9 cellular contexts compared by ENCODE assay signal in the genomic region with DNA sequence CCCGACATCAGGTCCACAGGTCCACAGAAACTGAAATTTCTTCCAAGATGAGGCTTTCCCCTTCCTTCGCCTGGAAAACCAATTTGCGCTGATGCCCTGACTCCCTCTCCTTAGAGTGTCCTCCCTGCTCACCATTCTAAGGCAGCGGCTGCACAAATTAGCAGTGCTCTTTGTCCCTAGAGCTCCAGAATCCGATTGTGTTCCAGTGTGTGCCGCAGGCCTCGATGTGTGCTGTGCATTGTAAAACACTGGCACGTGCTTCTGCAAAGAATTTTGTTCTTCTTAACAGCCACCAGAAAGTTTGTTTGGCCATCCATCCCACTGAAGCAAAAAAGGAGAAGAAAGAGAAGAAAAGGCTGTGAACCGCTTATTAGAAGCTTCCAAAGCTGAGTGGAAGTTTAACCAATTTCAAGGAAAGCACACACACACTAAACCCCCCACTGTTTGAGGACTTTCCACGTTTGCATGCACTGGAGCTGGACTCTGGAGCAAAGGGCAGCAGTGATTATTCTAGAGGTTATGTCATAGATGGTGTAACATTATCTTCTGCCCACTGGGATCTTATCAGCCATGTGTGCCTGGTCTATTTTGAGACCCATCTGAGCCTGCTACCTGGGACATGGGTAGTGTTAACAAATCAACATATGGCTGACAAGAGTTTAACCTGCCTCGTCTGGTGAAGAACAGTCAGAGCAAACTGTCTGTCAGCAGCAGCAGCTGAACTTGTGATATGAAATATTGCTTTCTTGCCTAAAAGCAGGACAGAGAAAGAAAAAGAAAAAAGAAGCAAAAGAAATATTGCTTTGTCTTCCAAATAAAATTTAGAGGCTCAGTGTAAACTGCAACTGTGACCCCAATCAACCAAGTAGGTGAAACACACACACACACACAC.
DNase-seq lines count a peak whose midpoint lies in the region; ATAC-seq and TF ChIP-seq lines count a peak whose summit lies in the region.
"Had no signal": no experiment of that assay in that cellular context is flagged by ENCODE, and none has a peak within 500 bp of the region (broad histone marks: within the 10 kb centered on the region; RNA-seq: fewer than 3 reads in every experiment).

No MANE protein-coding gene starts in this region.

- TF ChIP-seq POLR2A in right lobe of liver (IDR thresholded peaks at IDR 0.05) = peak; percentile 64
- TF ChIP-seq POLR2A in stomach (IDR thresholded peaks at IDR 0.05) = no peak

- H3K27me3 ChIP-seq in right lobe of liver (no peaks in the 10 kb centered on the region), stomach (no peaks in the 10 kb centered on the region)

- WGBS in right lobe of liver (ENCODE audit: insufficient coverage, low coverage, low lambda C conversion rate, missing lambda C conversion rate) = 32% methylated on average over 11 of the region's 11 CpGs
- WGBS in stomach, 5 donors = 58 to 69% (median 59%) methylated on average over 11 of the region's 11 CpGs

- peak; percentile 71 for DNase-seq in HuH-7 (ENCODE audit: low spot score)
- peak; percentile 43 to 82 (median 60) for DNase-seq in right lobe of liver
- DNase-seq in stomach = no peak
- DNase-seq in cerebellar cortex (ENCODE audit: low spot score) = no peak
- DNase-seq in GDM1 (lab: John Stamatoyannopoulos, UW) = no peak
- DNase-seq: activated T-cell treated with anti-CD3 and anti-CD28 coated beads for 4 hours, NCI-H748 treated with DMSO at 0.1 percent for 48 hours had no signal

- peak overlapping the region; percentile 7 to 47 (median 42) for H3K4me3 ChIP-seq in right lobe of liver
- H3K4me3 ChIP-seq in stomach = no peak overlapping the region

- peaks cover 24% of the 10 kb centered on the region for H3K4me1 Mint-ChIP-seq in brain

- ATAC-seq in right lobe of liver (peak; percentile 89 to 98 (median 92)), HG02852 (IDR thresholded peaks at IDR 0.05; ENCODE audit: unreplicated experiment) (no peak)

- no peak overlapping the region for H3K4me3 Mint-ChIP-seq in brain

- intact Hi-C loops in right lobe of liver (cut with DNase I) (no loop called here), stomach (cut with DNase I; ENCODE audit: low total_unique reads) (no loop called here)

- H3K9me3 Mint-ChIP-seq in brain = peaks cover 0 to 6% (median 0%) of the 10 kb centered on the region in 5 experiments

- H3K36me3 ChIP-seq in right lobe of liver (no peaks in the 10 kb centered on the region), stomach (no peaks in the 10 kb centered on the region)

- peak overlapping the region in 3 of 5 experiments; percentile 47 to 83 (median 79) for H3K27ac Mint-ChIP-seq in brain

- H3K27me3 Mint-ChIP-seq in brain = peaks cover 39% of the 10 kb centered on the region

- H3K4me1 ChIP-seq in right lobe of liver = peaks cover 0 to 39% (median 10%) of the 10 kb centered on the region in 4 donors
- peaks cover 6 to 14% (median 8%) of the 10 kb centered on the region in 4 donors for H3K4me1 ChIP-seq in stomach

- H3K9me3 ChIP-seq in right lobe of liver (no peaks in the 10 kb centered on the region), stomach (no peaks in the 10 kb centered on the region)

- no peaks in the 10 kb centered on the region for H3K36me3 Mint-ChIP-seq in brain

- TF ChIP-seq EP300 in stomach (IDR thresholded peaks at IDR 0.05) = no peak

- H3K27ac ChIP-seq in right lobe of liver = peak overlapping the region; percentile 81 to 89 (median 88)
- H3K27ac ChIP-seq in stomach = peak overlapping the region; percentile 27 to 67 (median 54)

- TF ChIP-seq CTCF in brain (conservative IDR thresholded peaks at IDR 0.05) (no peak), right lobe of liver (IDR thresholded peaks at IDR 0.05) (no peak), stomach (IDR thresholded peaks at IDR 0.05) (no peak)

Comparison
In these comparisons a context has a peak if more than half of its experiments do, and no peak if none do; other contexts are left out.
1. DNase-seq: peak in HuH-7 (single experiment) and right lobe of liver (3 of 3); none in stomach (single experiment), cerebellar cortex (single experiment) and GDM1 (single experiment).
2. H3K4me3 ChIP-seq: peak in right lobe of liver (3 of 3); none in stomach (0 of 4).